ENCODE assay signal across 10 cellular contexts in the genomic region with DNA sequence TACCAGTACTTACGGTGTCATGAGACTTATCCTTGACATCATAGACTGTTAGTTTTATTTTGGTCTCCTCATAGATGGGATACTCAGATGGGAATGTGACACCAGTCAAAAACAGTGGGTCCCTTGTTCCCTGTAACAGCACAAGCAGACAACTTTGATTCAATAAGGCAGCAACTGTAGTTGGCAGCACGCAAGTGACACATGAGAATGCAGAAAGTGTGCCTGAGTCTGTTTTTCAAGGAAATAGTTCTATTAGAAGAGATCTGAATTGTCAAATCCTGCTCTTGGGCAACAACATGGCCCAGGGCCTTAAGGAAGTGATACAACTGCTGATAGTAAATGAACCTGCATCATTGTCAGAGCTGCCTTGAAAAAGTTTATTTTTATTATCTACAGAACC.
DNase-seq lines count a peak whose midpoint lies in the region; ATAC-seq and TF ChIP-seq lines count a peak whose summit lies in the region.
"Had no signal": no experiment of that assay in that cellular context is flagged by ENCODE, and none has a peak within 500 bp of the region (broad histone marks: within the 10 kb centered on the region; RNA-seq: fewer than 3 reads in every experiment).

No MANE protein-coding gene starts in this region.

- no peak for ATAC-seq in central memory CD8-positive, alpha-beta T cell (replicated peaks; ENCODE audit: extremely low read depth, poor library complexity, severe bottlenecking)
- no peak for ATAC-seq in GM19395 (IDR thresholded peaks at IDR 0.05; ENCODE audit: unreplicated experiment)

- H3K27me3 ChIP-seq in CD4-positive, alpha-beta memory T cell (ENCODE audit: insufficient read depth, low read length), result no peaks in the 10 kb centered on the region
- H3K27me3 ChIP-seq in PC-9 (ENCODE audit: insufficient read depth, low read depth), result no peaks in the 10 kb centered on the region

- peaks cover 44% of the 10 kb centered on the region for H3K4me1 ChIP-seq in CD4-positive, alpha-beta memory T cell (ENCODE audit: insufficient read depth, low read length)
- peaks cover 48% of the 10 kb centered on the region for H3K4me1 ChIP-seq in PC-9 (replicated peaks; ENCODE audit: insufficient read depth)

- H3K36me3 Mint-ChIP-seq in CD4-positive, alpha-beta memory T cell, result peaks cover 36 to 44% of the 10 kb centered on the region in 2 donors
- peaks cover 24% of the 10 kb centered on the region for H3K36me3 Mint-ChIP-seq in central memory CD8-positive, alpha-beta T cell (ENCODE audit: insufficient read depth)
- H3K36me3 Mint-ChIP-seq in nephron progenitor cell (ENCODE audit: low read depth), result peaks cover 13% of the 10 kb centered on the region
- H3K36me3 Mint-ChIP-seq: naive B cell had no signal

- H3K9me3 ChIP-seq in CD4-positive, alpha-beta memory T cell (ENCODE audit: control insufficient read depth in 1 of 2, low read length in 2 of 2), result no peaks in the 10 kb centered on the region
- no peaks in the 10 kb centered on the region for H3K9me3 ChIP-seq in PC-9 (ENCODE audit: insufficient read depth, low read depth)

- peak overlapping the region; percentile 62 to 87 for H3K4me3 ChIP-seq in CD4-positive, alpha-beta memory T cell (ENCODE audit: low read length in 2 of 2)
- no peak overlapping the region for H3K4me3 ChIP-seq in PC-9

- H3K4me3 Mint-ChIP-seq in CD4-positive, alpha-beta memory T cell, result peak overlapping the region; percentile 88 to 98 (median 95)
- H3K4me3 Mint-ChIP-seq in central memory CD8-positive, alpha-beta T cell, result peak overlapping the region; percentile 83
- peak overlapping the region; percentile 68 for H3K4me3 Mint-ChIP-seq in nephron progenitor cell
- H3K4me3 Mint-ChIP-seq: naive B cell had no signal

- H3K27ac ChIP-seq in CD4-positive, alpha-beta memory T cell (ENCODE audit: low read depth, low read length), result peak overlapping the region; percentile 70
- H3K27ac ChIP-seq in PC-9, result peak overlapping the region; percentile 41; the same call in 1 of the 2 replicates

- POLR2A ChIA-PET in CD4-positive, alpha-beta memory T cell (lab: Charles Lee; ENCODE audit: partially characterized antibody), result interaction anchor here (0.9 to 10.7 kb wide), 17 partner anchors 11 to 317 kb away, joined by 3 to 122 read pairs (median 15); no protein-coding TSS in a partner anchor
- POLR2A ChIA-PET in PC-9 (lab: Charles Lee; ENCODE audit: unreplicated experiment), result interaction anchor here (0.8 kb wide), 1 partner anchor 71 kb away, joined by 7 read pairs; no protein-coding TSS in a partner anchor

- H3F3A ChIP-seq in PC-9 (ENCODE audit: insufficient read depth, low read depth), result peaks cover 15% of the 10 kb centered on the region

- TF ChIP-seq CTCF in PC-9 (conservative IDR thresholded peaks at IDR 0.05), result no peak
- no peak for TF ChIP-seq CTCF in nephron progenitor cell (IDR thresholded peaks at IDR 0.05)

- H3K4me1 Mint-ChIP-seq in CD4-positive, alpha-beta memory T cell, result peaks cover 32 to 75% (median 39%) of the 10 kb centered on the region in 4 donors
- H3K4me1 Mint-ChIP-seq in central memory CD8-positive, alpha-beta T cell, result peaks cover 68% of the 10 kb centered on the region
- peaks cover 61% of the 10 kb centered on the region for H3K4me1 Mint-ChIP-seq in nephron progenitor cell

- no peak overlapping the region for H2AFZ ChIP-seq in PC-9

- no TSS peak for BruUV-seq in PC-9 (replicated peaks; lab: Mats Ljungman, UMichigan)

- no peak overlapping the region for H3K4me2 ChIP-seq in PC-9

- H3K36me3 ChIP-seq in CD4-positive, alpha-beta memory T cell (ENCODE audit: insufficient read depth, low read length), result no peaks in the 10 kb centered on the region
- peaks cover 12% of the 10 kb centered on the region for H3K36me3 ChIP-seq in PC-9 (ENCODE audit: low read depth)

- H3K9me3 Mint-ChIP-seq in CD4-positive, alpha-beta memory T cell, result no peaks in the 10 kb centered on the region
- H3K9me3 Mint-ChIP-seq in central memory CD8-positive, alpha-beta T cell, result no peaks in the 10 kb centered on the region
- H3K9me3 Mint-ChIP-seq in nephron progenitor cell, result no peaks in the 10 kb centered on the region
- H3K9me3 Mint-ChIP-seq: naive B cell had no signal

- intact Hi-C loops in CD4-positive, alpha-beta memory T cell (cut with micrococcal nuclease), result loop anchor here (5.0 kb wide), 1 partner anchor 121 kb away; no protein-coding TSS in a partner anchor
- intact Hi-C loops in PC-9 (cut with micrococcal nuclease; ENCODE audit: unreplicated experiment), result loop anchor here (10.0 kb wide), 1 partner anchor 48 kb away; no protein-coding TSS in a partner anchor

- H4K20me1 ChIP-seq in PC-9 (ENCODE audit: insufficient read depth), result no peaks in the 10 kb centered on the region

- peak overlapping the region; percentile 87 to 98 (median 93) for H3K27ac Mint-ChIP-seq in CD4-positive, alpha-beta memory T cell
- peak overlapping the region; percentile 90 for H3K27ac Mint-ChIP-seq in central memory CD8-positive, alpha-beta T cell (ENCODE audit: low read depth)
- H3K27ac Mint-ChIP-seq in nephron progenitor cell, result peak overlapping the region; percentile 77
- H3K27ac Mint-ChIP-seq: naive B cell had no signal

- CTCF ChIA-PET in CD4-positive, alpha-beta memory T cell (lab: Charles Lee; ENCODE audit: partially characterized antibody), result interaction anchor here (1.0 to 3.8 kb wide), 5 partner anchors 11 to 311 kb away, joined by 3 to 36 read pairs (median 4); no protein-coding TSS in a partner anchor
- CTCF ChIA-PET in PC-9 (lab: Charles Lee), result no interaction called here

- H3K9me2 ChIP-seq in PC-9 (ENCODE audit: insufficient read depth), result no peaks in the 10 kb centered on the region

- H3K27me3 Mint-ChIP-seq in CD4-positive, alpha-beta memory T cell, result no peaks in the 10 kb centered on the region
- H3K27me3 Mint-ChIP-seq in central memory CD8-positive, alpha-beta T cell, result no peaks in the 10 kb centered on the region
- no peaks in the 10 kb centered on the region for H3K27me3 Mint-ChIP-seq in nephron progenitor cell (ENCODE audit: low read depth, poor library complexity)

- DNase-seq in CD4-positive, alpha-beta memory T cell, result no peak
- DNase-seq in PC-9 (peak in 1 of 2 experiments; percentile 64), nephron progenitor cell (no peak), NCI-H1105 treated with DMSO at 0.1 percent for 48 hours (lab: John Stamatoyannopoulos, UW) (no peak), NCI-H146 (lab: John Stamatoyannopoulos, UW) (no peak), SIG-M5 treated with dmso at 0.1 percent for 504 hours (lab: John Stamatoyannopoulos, UW; ENCODE audit: unreplicated experiment) (no peak)
- no peak for DNase-seq in central memory CD8-positive, alpha-beta T cell (ENCODE audit: low spot score in 2 of 2)
- DNase-seq: naive B cell, NCI-H187 had no signal

- H3K79me2 ChIP-seq in PC-9 (ENCODE audit: low read depth), result peaks cover 22% of the 10 kb centered on the region; the same call in 1 of the 2 replicates
